16 cellular contexts compared by ENCODE assay signal in genomic region chr7:138166681-138167080, GRCh38.
DNase-seq lines count a peak whose midpoint lies in the region; ATAC-seq, FAIRE-seq and TF ChIP-seq lines count a peak whose summit lies in the region.
"Had no signal": no experiment of that assay in that cellular context is flagged by ENCODE, and none has a peak within 500 bp of the region (broad histone marks: within the 10 kb centered on the region; RNA-seq: fewer than 3 reads in every experiment).

No MANE protein-coding gene starts in this region.

- POLR2A ChIA-PET in H1 (lab: Charles Lee; ENCODE audit: partially characterized antibody) = interaction anchor here (1.1 to 5.7 kb wide), 5 partner anchors 8 to 293 kb away, joined by 3 to 26 read pairs (median 4); partner anchors contain the start of gene TRIM24

- H2BK120ac ChIP-seq in H1 (replicated peaks; ENCODE audit: low read depth, low read length) = peak overlapping the region; percentile 39

- WGBS in H1 (ENCODE audit: extremely low coverage in 1 of 2, insufficient coverage in 1 of 2, insufficient read length in 1 of 2, insufficient replicate concordance in 2 of 2, low coverage in 1 of 2, low lambda C conversion rate in 2 of 2, missing lambda C conversion rate in 1 of 2), 2 experiments = 57% methylated on average over 4 of the region's 4 CpGs; no CpG with 5 or more reads in 1 of the 2 experiments
- WGBS in mesodermal cell (ENCODE audit: insufficient coverage in 2 of 2), 2 experiments = 76 to 88% methylated on average over 3 of the region's 4 CpGs

- FAIRE-seq in H1 (lab: Jason Lieb, UNC) = no peak
- FAIRE-seq: HTR-8/SVneo, K562 had no signal

- CTCF ChIA-PET in H1 (lab: Charles Lee; ENCODE audit: partially characterized antibody) = interaction anchor here (0.7 to 1.6 kb wide), 9 partner anchors 26 to 575 kb away, joined by 3 to 5 read pairs (median 4); no protein-coding TSS in a partner anchor

- no peak for TF ChIP-seq CTCF in H1 (IDR thresholded peaks at IDR 0.05; ENCODE audit: control extremely low read depth in 1 of 3, insufficient read depth in 1 of 3, low read depth in 1 of 3, low read length in 3 of 3)
- TF ChIP-seq CTCF in upper lobe of right lung (IDR thresholded peaks at IDR 0.05) = no peak

- no peak for TF ChIP-seq POLR2A in H1 (IDR thresholded peaks at IDR 0.05; ENCODE audit: control extremely low read depth in 1 of 2, low read depth in 2 of 2, low read length in 2 of 2)

- H3K18ac ChIP-seq in H1 (ENCODE audit: extremely low read depth, low read length) = peak overlapping the region; percentile 65; the same call in 1 of the 2 replicates

- no peak overlapping the region for H2BK12ac ChIP-seq in H1 (ENCODE audit: low read depth, low read length)

- no peaks in the 10 kb centered on the region for H3K23me2 ChIP-seq in H1 (ENCODE audit: low read depth, low read length)

- H3K27me3 ChIP-seq in HUES6 (ENCODE audit: control insufficient read depth, insufficient read depth, low read length) = no peaks in the 10 kb centered on the region
- H3K27me3 ChIP-seq in H1 (replicated peaks in 1 of 4; ENCODE audit: control insufficient read depth in 3 of 4, extremely low read depth in 1 of 4, insufficient read depth in 3 of 4, low read length in 3 of 4) = no peaks in the 10 kb centered on the region
- no peaks in the 10 kb centered on the region for H3K27me3 ChIP-seq in upper lobe of right lung

- H4K5ac ChIP-seq in H1 (ENCODE audit: insufficient read length, low read depth, low read length) = peak overlapping the region; percentile 59

- TF ChIP-seq RAD21 in H1 (IDR thresholded peaks at IDR 0.05 in 1 of 2, conservative IDR thresholded peaks at IDR 0.05 in 1 of 2; ENCODE audit: low read depth in 2 of 2, low read length in 2 of 2) = no peak

- no peak for ATAC-seq in GM19397 (IDR thresholded peaks at IDR 0.05; ENCODE audit: unreplicated experiment)
- ATAC-seq in upper lobe of right lung = no peak
- no peak for ATAC-seq in HG02642 (IDR thresholded peaks at IDR 0.05; ENCODE audit: poor library complexity, unreplicated experiment)
- ATAC-seq: K562 had no signal

- H3K36me3 ChIP-seq in HUES6 (ENCODE audit: control insufficient read depth, insufficient read depth, low read length) = peaks cover 18% of the 10 kb centered on the region
- peaks cover 0 to 19% (median 4%) of the 10 kb centered on the region in 4 experiments; a peak in 3 of 8 replicates for H3K36me3 ChIP-seq in H1 (ENCODE audit: control insufficient read depth in 2 of 4, insufficient read depth in 4 of 4, low read length in 3 of 4)
- H3K36me3 ChIP-seq in mesodermal cell (ENCODE audit: control insufficient read depth, insufficient read depth, low read length) = no peaks in the 10 kb centered on the region
- no peaks in the 10 kb centered on the region for H3K36me3 ChIP-seq in upper lobe of right lung

- H3K4me1 ChIP-seq in HUES6 (ENCODE audit: control insufficient read depth, insufficient read depth, low read length) = peaks cover 53% of the 10 kb centered on the region
- H3K4me1 ChIP-seq in H1 (replicated peaks in 1 of 4; ENCODE audit: control insufficient read depth in 3 of 4, insufficient read depth in 4 of 4, low read length in 3 of 4) = peaks cover 13 to 28% (median 26%) of the 10 kb centered on the region in 4 experiments; a peak in 6 of 7 replicates
- peaks cover 32% of the 10 kb centered on the region for H3K4me1 ChIP-seq in mesodermal cell (ENCODE audit: control insufficient read depth, insufficient read depth, low read length, poor library complexity, severe bottlenecking)
- no peaks in the 10 kb centered on the region for H3K4me1 ChIP-seq in upper lobe of right lung

- H3K4me3 ChIP-seq in HUES6 (ENCODE audit: low read depth, low read length) (no peak overlapping the region), H1 (ENCODE audit: extremely low read depth in 1 of 4, insufficient read depth in 2 of 4, low read depth in 3 of 4, low read length in 4 of 4) (no peak overlapping the region), mesodermal cell (ENCODE audit: extremely low read depth, insufficient read depth, low read length, poor library complexity, severe bottlenecking) (no peak overlapping the region), upper lobe of right lung (no peak overlapping the region)
- H3K4me3 ChIP-seq: K562 had no signal

- H3K9ac ChIP-seq in HUES6 (ENCODE audit: low read length) (peak overlapping the region; percentile 80), H1 (replicated peaks in 1 of 4; ENCODE audit: extremely low read depth in 1 of 4, low read depth in 3 of 4, low read length in 3 of 4) (no peak overlapping the region)

- no peak overlapping the region for H3K4me2 ChIP-seq in H1 (ENCODE audit: insufficient read depth in 1 of 2, low read depth in 2 of 2, low read length in 2 of 2)

- H3K4ac ChIP-seq in H1 (replicated peaks; ENCODE audit: insufficient read length, low read depth, low read length) = no peak overlapping the region

- peak overlapping the region; percentile 98; the same call in 1 of the 2 replicates for H2BK5ac ChIP-seq in H1 (ENCODE audit: low read depth, low read length)

- DNase-seq in H1 (ENCODE audit: low read depth in 1 of 2, low spot score in 2 of 2) = no peak
- DNase-seq in D341Med (ENCODE audit: low spot score) = no peak
- DNase-seq in upper lobe of right lung = no peak
- DNase-seq: Caco-2, EL, GOT3, HFFc6, NCI-H187, NCI-H526 treated with DMSO at 0.1 percent for 48 hours, SHP77 treated with DMSO at 0.1 percent for 48 hours had no signal

- H3K9me3 ChIP-seq in HUES6 (ENCODE audit: control insufficient read depth, insufficient read depth, low read depth, low read length) (peaks cover 31% of the 10 kb centered on the region), H1 (ENCODE audit: insufficient read depth in 2 of 2, low read depth in 1 of 2, low read length in 1 of 2) (peaks cover 9 to 24% of the 10 kb centered on the region in 2 experiments), mesodermal cell (ENCODE audit: control insufficient read depth, low read length) (peaks cover 41% of the 10 kb centered on the region), upper lobe of right lung (no peaks in the 10 kb centered on the region)

- H4K20me1 ChIP-seq in H1 (replicated peaks in 1 of 2; ENCODE audit: control insufficient read depth in 1 of 2, insufficient read depth in 2 of 2, low read length in 2 of 2) = no peaks in the 10 kb centered on the region

- peak overlapping the region; percentile 63 for H2BK20ac ChIP-seq in H1 (ENCODE audit: low read length)

- no peak overlapping the region for H3K14ac ChIP-seq in H1 (ENCODE audit: insufficient read length)

- H3K79me1 ChIP-seq in H1 (ENCODE audit: low read depth, low read length) = no peaks in the 10 kb centered on the region

- no peaks in the 10 kb centered on the region for H3K79me2 ChIP-seq in H1 (ENCODE audit: control insufficient read depth in 1 of 2, insufficient read depth in 2 of 2, low read length in 2 of 2)

- no peak overlapping the region for H3K23ac ChIP-seq in H1 (ENCODE audit: insufficient read length)

- no peak overlapping the region for H2AK5ac ChIP-seq in H1 (ENCODE audit: low read depth, low read length)

- peak overlapping the region; percentile 100 for H3K27ac ChIP-seq in HUES6 (ENCODE audit: low read depth, low read length)
- peak overlapping the region; percentile 32; the same call in 1 of the 2 replicates for H3K27ac ChIP-seq in H1 (ENCODE audit: low read depth, low read length)
- peak overlapping the region; percentile 87 for H3K27ac ChIP-seq in mesodermal cell (ENCODE audit: low read depth, low read length, severe bottlenecking)
- no peak overlapping the region for H3K27ac ChIP-seq in upper lobe of right lung

- H4K8ac ChIP-seq in H1 (ENCODE audit: extremely low read depth, insufficient read depth, low read length) = no peak overlapping the region; the same call in 1 of the 2 replicates

- H3K56ac ChIP-seq in H1 (replicated peaks; ENCODE audit: insufficient read length, low read depth, low read length) = peak overlapping the region; percentile 38

- no peak for TF ChIP-seq EP300 in H1 (IDR thresholded peaks at IDR 0.05; ENCODE audit: borderline replicate concordance in 1 of 2, low read depth in 2 of 2, low read length in 2 of 2)

- intact Hi-C loops in upper lobe of right lung (cut with DNase I) = no loop called here

- peak overlapping the region; percentile 94 for H4K91ac ChIP-seq in H1 (replicated peaks; ENCODE audit: insufficient read length, low read length)

- H2AFZ ChIP-seq in H1 (ENCODE audit: low read length) = no peak overlapping the region

- H2BK15ac ChIP-seq in H1 (ENCODE audit: low read length) = no peak overlapping the region

TF ChIP-seq in H1, 55 proteins besides CTCF, POLR2A, EP300 and RAD21:
- TF ChIP-seq BCL11A (IDR thresholded peaks at IDR 0.05; ENCODE audit: low read depth in 2 of 2, low read length in 2 of 2) = no peak
- TF ChIP-seq KDM4A (IDR thresholded peaks at IDR 0.05; ENCODE audit: low read depth, low read length, severe bottlenecking) = no peak
- no peak for TF ChIP-seq CHD1 (IDR thresholded peaks at IDR 0.05; ENCODE audit: low read depth, low read length)
- TF ChIP-seq HDAC2 (IDR thresholded peaks at IDR 0.05; ENCODE audit: borderline replicate concordance in 1 of 2, low read depth in 2 of 2, low read length in 2 of 2) = no peak
